Comparison of ENCODE assay signal across 8 cellular contexts in genomic region chr7:135510603-135511183, GRCh38. TPM values are rescaled to one million over a fixed set of nuclear protein-coding genes. Genes with fewer than 3 reads are reported as not detected.
A peak's percentile ranks its signal among the peaks of the same experiment; 100 is the strongest.
DNase-seq lines count a peak whose midpoint lies in the region; ATAC-seq and TF ChIP-seq lines count a peak whose summit lies in the region.

No MANE protein-coding gene starts in this region.

- peaks cover 0 to 5% of the 10 kb centered on the region in 2 donors for H3K36me3 ChIP-seq in muscle layer of duodenum (ENCODE audit: control insufficient read depth in 1 of 2, insufficient read depth in 2 of 2, low read length in 2 of 2)

- TF ChIP-seq CTCF in dorsolateral prefrontal cortex (IDR thresholded peaks at IDR 0.05 in 54 of 56, conservative IDR thresholded peaks at IDR 0.05 in 2 of 56; ENCODE audit: low read depth in 1 of 56, partially characterized antibody in 56 of 56): peak in 29 of 56 donors; percentile 6 to 38 (median 20)

- H3K4me3 ChIP-seq in dorsolateral prefrontal cortex (peak overlapping the region; percentile 65 to 96 (median 85)), muscle layer of duodenum (ENCODE audit: low read depth in 1 of 2, low read length in 2 of 2) (peak overlapping the region; percentile 94 to 100)

- peak overlapping the region in 36 of 59 donors; percentile 11 to 98 (median 92) for H3K27ac ChIP-seq in dorsolateral prefrontal cortex
- H3K27ac ChIP-seq in muscle layer of duodenum (ENCODE audit: low read length): peak overlapping the region; percentile 14

- H3K27me3 ChIP-seq in dorsolateral prefrontal cortex (no peaks in the 10 kb centered on the region), muscle layer of duodenum (ENCODE audit: low read depth, low read length) (no peaks in the 10 kb centered on the region)

- H3K4me1 ChIP-seq in muscle layer of duodenum (ENCODE audit: control insufficient read depth in 1 of 2, insufficient read depth in 2 of 2, low read length in 2 of 2): peaks cover 6 to 21% of the 10 kb centered on the region in 2 donors

- DNase-seq in SIG-M5 treated with dmso at 0.1 percent for 504 hours (lab: John Stamatoyannopoulos, UW; ENCODE audit: unreplicated experiment) (peak; percentile 23), SIG-M5 (lab: John Stamatoyannopoulos, UW) (no peak), NCI-H526 treated with DMSO at 0.1 percent for 48 hours (lab: John Stamatoyannopoulos, UW) (peak; percentile 25), dorsolateral prefrontal cortex (peak in 1 of 10 donors; percentile 46), NCI-H2196 treated with DMSO at 0.1 percent for 48 hours (lab: John Stamatoyannopoulos, UW; ENCODE audit: unreplicated experiment) (no peak)

- no peak for ATAC-seq in GM18870 (IDR thresholded peaks at IDR 0.05; ENCODE audit: unreplicated experiment)
- ATAC-seq in activated CD4-positive, CD25-positive, alpha-beta regulatory T cell treated with anti-CD3 and anti-CD28 coated beads, Interleukin-2, amount 50 U/mL, for 24 hours: no peak

- intact Hi-C loops in dorsolateral prefrontal cortex (cut with DNase I): loop anchor here (1.0 to 5.0 kb wide), 5 partner anchors 46 to 230 kb away; partner anchors contain the start of genes NUP205 (in 1 of the 2) and STMP1 (in 1 of the 2)

- H3K9me3 ChIP-seq in muscle layer of duodenum (ENCODE audit: control insufficient read depth in 1 of 2, low read length in 2 of 2): no peaks in the 10 kb centered on the region

RNA-seq across cellular contexts. Expression of gene CNOT4, which starts 0.8 kb away (rescaled TPM):
- 10 to 100 TPM; 34.5 to 64.2 (median 48.1) TPM for total RNA-seq in dorsolateral prefrontal cortex

RNA-seq across cellular contexts. Expression of gene NUP205, which starts 47.0 kb away (rescaled TPM):
- total RNA-seq in dorsolateral prefrontal cortex: 10 to 100 TPM; 24.1 to 53.2 (median 37.1) TPM

Comparison
In these comparisons a context has a peak if more than half of its experiments do, and no peak if none do; other contexts are left out.
1. DNase-seq: peak in SIG-M5 treated with dmso at 0.1 percent for 504 hours (single experiment) and NCI-H526 treated with DMSO at 0.1 percent for 48 hours (single experiment); none in SIG-M5 (single experiment) and NCI-H2196 treated with DMSO at 0.1 percent for 48 hours (single experiment).